ENCODE assay signal across 8 cellular contexts in genomic region chr9:96449844-96450612, GRCh38. TPM values are rescaled to one million over a fixed set of nuclear protein-coding genes. Genes with fewer than 3 reads are reported as not detected.
DNase-seq lines count a peak whose midpoint lies in the region; ATAC-seq and TF ChIP-seq lines count a peak whose summit lies in the region.

Gene HABP4, plus strand, starts transcription at chr9:96450169. Its CDS starts 111 bp downstream, at chr9:96450280.

- peak; percentile 94 for ATAC-seq in GM18498 (IDR thresholded peaks at IDR 0.05; ENCODE audit: unreplicated experiment)
- peak; percentile 90 for ATAC-seq in HG02938 (IDR thresholded peaks at IDR 0.05; ENCODE audit: unreplicated experiment)
- peak; percentile 93 for ATAC-seq in T-helper 17 cell
- peak; percentile 99 for ATAC-seq in right cardiac atrium

- under 1% methylated on average over 108 of the region's 108 CpGs for WGBS in right cardiac atrium

- TF ChIP-seq CTCF in vagina (IDR thresholded peaks at IDR 0.05) = no peak

- H3K4me3 ChIP-seq in right cardiac atrium (ENCODE audit: low read length) = peak within 1 kb of the TSS; percentile 70
- peak within 1 kb of the TSS; percentile 86 for H3K4me3 ChIP-seq in rectal smooth muscle tissue (ENCODE audit: low read length)
- H3K4me3 ChIP-seq in vagina = peak within 1 kb of the TSS; percentile 69 to 92

- peaks cover 4% of the 10 kb centered on the region for H3K27me3 Mint-ChIP-seq in T-helper 17 cell

- intact Hi-C loops in right cardiac atrium (cut with DNase I) = loop anchor here in 2 of 4 donors (2.0 to 10.0 kb wide), 3 partner anchors 31 to 215 kb away; partner anchors contain the start of gene ZNF367 (in 1 of the 2)
- intact Hi-C loops in vagina (cut with DNase I) = loop anchor here (10.0 kb wide), 1 partner anchor 115 kb away; no protein-coding TSS in a partner anchor

- peak within 1 kb of the TSS; percentile 94 for H3K9ac ChIP-seq in rectal smooth muscle tissue (ENCODE audit: low read length)

- peak within 1 kb of the TSS; percentile 88 for H3K27ac Mint-ChIP-seq in T-helper 17 cell

- DNase-seq in NCI-H1694 treated with DMSO at 0.1 percent for 48 hours (lab: John Stamatoyannopoulos, UW) (peak; percentile 72), T-helper 17 cell (peak; percentile 94 to 99 (median 95)), right cardiac atrium (peak; percentile 98 to 100 (median 99)), vagina (ENCODE audit: extremely low spot score in 2 of 2) (peak; percentile 93 to 96)

- H3K27ac ChIP-seq in angular gyrus (ENCODE audit: low read depth, low read length) = peak within 1 kb of the TSS; percentile 80
- peak within 1 kb of the TSS; percentile 89 for H3K27ac ChIP-seq in right cardiac atrium (ENCODE audit: low read length)
- peak within 1 kb of the TSS; percentile 87 for H3K27ac ChIP-seq in rectal smooth muscle tissue (ENCODE audit: low read depth, low read length)
- peak within 1 kb of the TSS; percentile 82 for H3K27ac ChIP-seq in vagina

- H3K27me3 ChIP-seq in right cardiac atrium (ENCODE audit: control insufficient read depth, insufficient read depth) (no peaks in the 10 kb centered on the region), rectal smooth muscle tissue (ENCODE audit: control insufficient read depth, insufficient read depth, low read length) (no peaks in the 10 kb centered on the region), vagina (no peaks in the 10 kb centered on the region)

- peaks cover 4% of the 10 kb centered on the region for H3K36me3 Mint-ChIP-seq in T-helper 17 cell (ENCODE audit: low read depth)

- peak within 1 kb of the TSS; percentile 94 for H3K4me3 Mint-ChIP-seq in T-helper 17 cell

- no peaks in the 10 kb centered on the region for H3K4me1 ChIP-seq in right cardiac atrium (ENCODE audit: control insufficient read depth, insufficient read depth, low read length)
- H3K4me1 ChIP-seq in rectal smooth muscle tissue (ENCODE audit: control insufficient read depth, insufficient read depth, low read length) = peaks cover 3% of the 10 kb centered on the region
- peaks cover 18% of the 10 kb centered on the region for H3K4me1 ChIP-seq in vagina

- no peaks in the 10 kb centered on the region for H3K9me3 ChIP-seq in T-helper 17 cell (ENCODE audit: control insufficient read depth, low read length, poor library complexity, severe bottlenecking)
- H3K9me3 ChIP-seq in right cardiac atrium (ENCODE audit: control insufficient read depth, low read length) = no peaks in the 10 kb centered on the region
- H3K9me3 ChIP-seq in vagina = no peaks in the 10 kb centered on the region

- H3K4me1 Mint-ChIP-seq in T-helper 17 cell = peaks cover 20% of the 10 kb centered on the region

- TF ChIP-seq POLR2A in vagina (IDR thresholded peaks at IDR 0.05) = peak; percentile 36 to 95

- H3K36me3 ChIP-seq in rectal smooth muscle tissue (ENCODE audit: control insufficient read depth, insufficient read depth, low read length) = no peaks in the 10 kb centered on the region
- H3K36me3 ChIP-seq in vagina = no peaks in the 10 kb centered on the region

RNA-seq across cellular contexts. Expression of gene HABP4, which starts in this region (rescaled TPM):
- total RNA-seq in T-helper 17 cell (10 to 100 TPM; 16.6 to 21.3 TPM), right cardiac atrium (10 to 100 TPM; 17.1 to 21.7 (median 18.5) TPM), vagina (17.2 TPM)
- polyA plus RNA-seq in right cardiac atrium = 19.6 TPM

Comparison
In these comparisons a context has a peak if more than half of its experiments do, and no peak if none do; other contexts are left out.
1. Peak in every context shown above with its lines: DNase-seq, ATAC-seq, H3K4me3 ChIP-seq and H3K27ac ChIP-seq.